ENCODE assay signal across 8 cellular contexts in the genomic region with DNA sequence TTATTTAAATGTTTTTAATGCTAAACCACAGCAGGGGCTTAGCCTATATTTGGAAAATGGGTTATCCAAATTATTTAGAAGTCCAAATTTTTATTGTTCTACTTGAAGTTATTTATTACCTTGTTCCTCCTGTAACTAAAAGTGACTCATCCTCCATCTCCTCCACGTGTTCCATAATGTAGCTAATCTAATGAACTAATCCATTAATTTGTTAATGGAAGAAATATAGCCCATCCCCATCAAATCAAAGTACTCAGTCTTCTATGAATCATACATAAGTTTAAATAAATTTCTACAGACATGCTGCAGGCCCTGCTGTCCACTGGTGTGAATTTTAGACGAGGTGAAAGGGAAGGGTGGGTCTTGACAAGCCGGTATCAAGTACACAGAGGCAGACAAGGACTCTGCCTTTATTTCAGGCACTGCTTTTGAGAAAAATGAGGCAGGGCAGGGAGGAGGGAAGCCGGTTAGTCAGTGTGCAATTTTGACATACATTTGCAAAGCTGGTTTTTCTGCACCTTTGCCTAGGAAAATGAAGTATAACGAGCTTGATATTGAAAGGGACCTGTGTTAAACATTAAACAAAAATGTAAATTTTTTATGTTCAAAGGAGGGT. TPM values are rescaled to one million over a fixed set of nuclear protein-coding genes. Genes with fewer than 3 reads are reported as not detected.
"Had no signal": no experiment of that assay in that cellular context is flagged by ENCODE, and none has a peak within 500 bp of the region (broad histone marks: within the 10 kb centered on the region; RNA-seq: fewer than 3 reads in every experiment).

No MANE protein-coding gene starts in this region.

RNA-seq across cellular contexts. Expression of gene PRSS3, which starts 21.2 kb away (rescaled TPM):
- total RNA-seq: activated CD4-positive, alpha-beta memory T cell treated with anti-CD3 and anti-CD28 coated beads, Interleukin-2, amount 10 ng/mL, durations not matched to agents 7 days and 5 days; activated CD4-positive, alpha-beta T cell treated with anti-CD3 and anti-CD28 coated beads for 36 hours; activated naive CD4-positive, alpha-beta T cell treated with anti-CD3 and anti-CD28 coated beads for 36 hours; activated T-helper 17 cell treated with anti-CD3 and anti-CD28 coated beads, Interleukin-2, amount 50 U/mL, for 72 hours; astrocyte; Right ventricle myocardium superior; SJCRH30; T-helper 1 cell treated with Interleukin-12 subunit alpha and Interleukin-12 subunit beta and Interleukin-4 antibody, amounts not matched to agents 30 ng/mL and 1 ng/mL, for 36 hours had no signal
